Comparison of ENCODE assay signal across 8 cellular contexts in the genomic region with DNA sequence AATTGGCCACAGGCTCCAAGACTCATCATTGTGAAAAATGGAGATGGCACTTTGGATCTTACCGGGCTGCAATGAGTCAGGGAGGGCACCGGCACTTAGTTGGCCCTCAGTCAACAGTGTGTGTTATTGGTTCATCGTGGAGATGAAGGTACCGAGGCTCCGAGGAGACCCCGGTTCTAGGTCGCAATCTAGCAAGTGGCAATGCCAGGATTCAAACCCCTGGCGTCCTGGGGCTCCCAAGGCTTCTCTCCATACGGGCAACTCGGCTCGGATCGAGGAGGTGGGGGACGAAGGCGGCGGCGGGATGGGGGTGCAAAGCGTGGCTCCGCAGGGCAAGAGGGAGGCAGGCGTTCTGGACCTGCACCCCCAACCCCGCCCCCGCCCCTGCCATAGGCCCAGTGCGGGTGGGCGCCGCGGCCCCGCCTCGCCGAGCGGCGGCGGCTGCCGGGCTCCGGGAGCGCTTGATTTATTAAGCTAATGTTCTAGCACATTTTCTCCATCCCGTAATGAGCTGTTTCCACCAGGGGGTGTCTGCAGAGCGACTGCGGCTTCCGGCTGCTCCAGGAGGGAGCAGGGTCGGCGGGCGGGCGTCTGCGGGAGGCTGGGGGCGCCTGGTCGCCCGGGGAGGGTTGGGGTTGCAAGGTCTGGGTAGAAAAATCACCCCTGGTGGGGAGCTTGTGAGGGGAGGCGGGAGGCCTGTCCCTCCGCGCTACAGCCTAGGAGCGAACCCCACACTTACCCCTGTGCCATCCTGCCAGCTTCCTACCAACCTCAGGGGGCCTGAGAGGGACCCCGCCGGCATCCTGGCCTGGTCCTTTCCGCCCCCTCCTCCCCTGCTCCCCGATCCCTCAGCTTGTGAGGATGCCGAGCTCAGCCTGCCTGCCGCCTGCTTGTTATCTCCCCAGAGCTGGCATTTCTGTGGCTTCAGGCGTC. TPM values are rescaled to one million over a fixed set of nuclear protein-coding genes. Genes with fewer than 3 reads are reported as not detected.
DNase-seq lines count a peak whose midpoint lies in the region; ATAC-seq and TF ChIP-seq lines count a peak whose summit lies in the region.

No MANE protein-coding gene starts in this region.

- H3K4me3 ChIP-seq in ascending aorta = peak overlapping the region; percentile 58 to 70
- H3K4me3 ChIP-seq in hepatocyte = peak overlapping the region; percentile 49
- peak overlapping the region; percentile 16 to 51 (median 46) for H3K4me3 ChIP-seq in sigmoid colon

- H3K79me2 ChIP-seq in hepatocyte = no peaks in the 10 kb centered on the region

- no peak for TF ChIP-seq EP300 in sigmoid colon (IDR thresholded peaks at IDR 0.05)

- H3K9me3 ChIP-seq in ascending aorta = no peaks in the 10 kb centered on the region
- H3K9me3 ChIP-seq in hepatocyte (ENCODE audit: low read depth) = no peaks in the 10 kb centered on the region
- H3K9me3 ChIP-seq in sigmoid colon = no peaks in the 10 kb centered on the region

- peak overlapping the region; percentile 84 for H2AFZ ChIP-seq in hepatocyte

- TF ChIP-seq POLR2A in sigmoid colon (IDR thresholded peaks at IDR 0.05) = no peak

- H3K9me2 ChIP-seq in hepatocyte (replicated peaks; ENCODE audit: insufficient read depth) = no peaks in the 10 kb centered on the region

- H3K4me2 ChIP-seq in hepatocyte = peak overlapping the region; percentile 94

- peaks cover 0 to 10% of the 10 kb centered on the region in 2 donors for H3K4me1 ChIP-seq in ascending aorta
- no peaks in the 10 kb centered on the region for H3K4me1 ChIP-seq in hepatocyte (ENCODE audit: insufficient read depth)
- peaks cover 0 to 17% (median 15%) of the 10 kb centered on the region in 4 donors for H3K4me1 ChIP-seq in sigmoid colon

- ATAC-seq in GM21423 (IDR thresholded peaks at IDR 0.05; ENCODE audit: unreplicated experiment) = no peak

- 28% methylated on average over 14 of the region's 57 CpGs for WGBS in hepatocyte (ENCODE audit: low lambda C conversion rate, missing lambda C conversion rate)
- WGBS in sigmoid colon, 2 donors = 1 to 4% methylated on average over 57 of the region's 57 CpGs

- peak; percentile 25 to 53 (median 38) for TF ChIP-seq CTCF in ascending aorta (IDR thresholded peaks at IDR 0.05)
- TF ChIP-seq CTCF in hepatocyte (IDR thresholded peaks at IDR 0.05; ENCODE audit: poor library complexity) = peak; percentile 52
- TF ChIP-seq CTCF in sigmoid colon (IDR thresholded peaks at IDR 0.05) = peak; percentile 27 to 62 (median 36)

- intact Hi-C loops in ascending aorta (cut with DNase I) (loop anchor here (10.0 kb wide), 2 partner anchors 215 to 605 kb away; a partner anchor contains a TSS), sigmoid colon (cut with DNase I) (loop anchor here (2.0 to 10.0 kb wide), 4 partner anchors 47 to 311 kb away; a partner anchor contains a TSS)

- H3K27me3 ChIP-seq in ascending aorta = no peaks in the 10 kb centered on the region
- H3K27me3 ChIP-seq in hepatocyte = no peaks in the 10 kb centered on the region
- H3K27me3 ChIP-seq in sigmoid colon = no peaks in the 10 kb centered on the region

- no peaks in the 10 kb centered on the region for H3K36me3 ChIP-seq in ascending aorta
- no peaks in the 10 kb centered on the region for H3K36me3 ChIP-seq in hepatocyte (replicated peaks; ENCODE audit: insufficient read depth, low read depth)
- no peaks in the 10 kb centered on the region for H3K36me3 ChIP-seq in sigmoid colon

- DNase-seq in NCI-H524 (lab: John Stamatoyannopoulos, UW) (peak; percentile 20 to 69), NCI-H524 treated with DMSO at 0.1 percent for 48 hours (lab: John Stamatoyannopoulos, UW) (no peak), NCI-H2171 (lab: John Stamatoyannopoulos, UW) (peak; percentile 67), ascending aorta (ENCODE audit: low spot score in 2 of 2) (no peak), hepatocyte (ENCODE audit: low spot score) (peak; percentile 78), sigmoid colon (no peak), NCI-H187 treated with DMSO at 0.1 percent for 48 hours (lab: John Stamatoyannopoulos, UW) (no peak)

- no peak overlapping the region for H3K27ac ChIP-seq in ascending aorta
- H3K27ac ChIP-seq in hepatocyte = no peak overlapping the region
- peak overlapping the region in 3 of 4 donors; percentile 7 to 55 (median 55) for H3K27ac ChIP-seq in sigmoid colon

- H4K20me1 ChIP-seq in hepatocyte (ENCODE audit: insufficient read depth, poor library complexity, severe bottlenecking) = no peaks in the 10 kb centered on the region

RNA-seq across cellular contexts. Expression of a gene that starts 48.7 kb away (rescaled TPM):
- 30.4 TPM for total RNA-seq in ascending aorta
- total RNA-seq in hepatocyte = 6.7 and 13.8 TPM in 2 replicates
- polyA plus RNA-seq in hepatocyte = 9.3 and 20.0 TPM in 2 replicates
- total RNA-seq in sigmoid colon = 10 to 100 TPM in 3 of 4 donors, 1 to 10 TPM in 1; 8.9 to 30.5 (median 19.8) TPM
- 10 to 100 TPM; 21.0 to 40.9 (median 31.9) TPM for polyA plus RNA-seq in sigmoid colon

Comparison
In these comparisons a context has a peak if more than half of its experiments do, and no peak if none do; other contexts are left out.
1. DNase-seq: peak in NCI-H524 (2 of 2), NCI-H2171 (single experiment) and hepatocyte (single experiment); none in NCI-H524 treated with DMSO at 0.1 percent for 48 hours (single experiment), ascending aorta (0 of 2), sigmoid colon (single experiment) and NCI-H187 treated with DMSO at 0.1 percent for 48 hours (single experiment).
2. H3K27ac ChIP-seq: peak in sigmoid colon (3 of 4); none in ascending aorta (0 of 2) and hepatocyte (single experiment).
3. Peak in every context shown above with its lines, with median percentiles within 50 percentile points of each other: H3K4me3 ChIP-seq and CTCF ChIP-seq.